20 cellular contexts compared by ENCODE assay signal in genomic region chr6:119171442-119171841, GRCh38.
"Had no signal": no experiment of that assay in that cellular context is flagged by ENCODE, and none has a peak within 500 bp of the region (broad histone marks: within the 10 kb centered on the region; RNA-seq: fewer than 3 reads in every experiment).

No MANE protein-coding gene starts in this region.

- H3K27me3 ChIP-seq: adrenal gland, breast epithelium, esophagus muscularis mucosa, gastroesophageal sphincter, heart left ventricle, left lung, right atrium auricular region, tibial nerve, uterus had no signal

- H3K36me3 Mint-ChIP-seq: activated naive CD4-positive, alpha-beta T cell treated with anti-CD3 and anti-CD28 coated beads, Interleukin-2, amount 50 U/mL, for 72 hours had no signal

- ATAC-seq: activated naive CD4-positive, alpha-beta T cell treated with anti-CD3 and anti-CD28 coated beads, Interleukin-2, amount 50 U/mL, for 72 hours; activated T-cell treated with anti-CD3 and anti-CD28 coated beads, Interleukin-2, amount 50 U/mL, for 72 hours; gastroesophageal sphincter; heart left ventricle; left lung; stimulated activated naive CD8-positive, alpha-beta T cell treated with anti-CD3 and anti-CD28 coated beads, Interleukin-15, Interleukin-2, amounts not matched to agents 100 U/mL and 50 U/mL, for 24 hours had no signal

- H3K9me3 ChIP-seq: adrenal gland, breast epithelium, esophagus muscularis mucosa, gastroesophageal sphincter, heart left ventricle, left lung, prostate gland, right atrium auricular region, tibial nerve, uterus had no signal

- H3K4me3 Mint-ChIP-seq: activated CD4-positive, alpha-beta T cell treated with anti-CD3 and anti-CD28 coated beads, Interleukin-2, amount 10 ng/mL, durations not matched to agents 24 days and 14 days; activated T-cell treated with anti-CD3 and anti-CD28 coated beads, Interleukin-2, amount 50 U/mL, for 72 hours; neural crest cell had no signal

- H3K27ac ChIP-seq: breast epithelium, esophagus muscularis mucosa, gastroesophageal sphincter, heart left ventricle, left lung, prostate gland, right atrium auricular region, tibial nerve, uterus had no signal

- H3K4me3 ChIP-seq: breast epithelium, esophagus muscularis mucosa, gastroesophageal sphincter, heart left ventricle, left lung, prostate gland, right atrium auricular region, tibial nerve, uterus had no signal

- H3K9me3 Mint-ChIP-seq: activated CD4-positive, alpha-beta T cell treated with anti-CD3 and anti-CD28 coated beads, Interleukin-2, amount 10 ng/mL, durations not matched to agents 24 days and 14 days; neural crest cell had no signal

- FAIRE-seq: astrocyte, endothelial cell of umbilical vein had no signal

- DNase-seq: activated CD4-positive, alpha-beta T cell treated with anti-CD3 and anti-CD28 coated beads, Interleukin-2, amount 10 ng/mL, durations not matched to agents 24 days and 14 days; activated CD8-positive, alpha-beta memory T cell treated with anti-CD3 and anti-CD28 coated beads, Interleukin-2, amount 50 U/mL, for 48 hours; activated gamma-delta T cell; activated T-cell treated with anti-CD3 and anti-CD28 coated beads, Interleukin-2, amount 50 U/mL, for 72 hours; adrenal gland; effector memory CD4-positive, alpha-beta T cell; heart left ventricle; left lung; stimulated activated naive CD8-positive, alpha-beta T cell treated with anti-CD3 and anti-CD28 coated beads, Interleukin-15, Interleukin-2, amounts not matched to agents 100 U/mL and 50 U/mL, for 24 hours; uterus had no signal

- H3K4me1 Mint-ChIP-seq: activated CD4-positive, alpha-beta T cell treated with anti-CD3 and anti-CD28 coated beads, Interleukin-2, amount 10 ng/mL, durations not matched to agents 24 days and 14 days had no signal

- H3K27ac Mint-ChIP-seq: activated CD4-positive, alpha-beta T cell treated with anti-CD3 and anti-CD28 coated beads, Interleukin-2, amount 10 ng/mL, durations not matched to agents 24 days and 14 days; activated naive CD4-positive, alpha-beta T cell treated with anti-CD3 and anti-CD28 coated beads, Interleukin-2, amount 50 U/mL, for 72 hours; activated T-cell treated with anti-CD3 and anti-CD28 coated beads, Interleukin-2, amount 50 U/mL, for 72 hours had no signal

- H3K4me1 ChIP-seq: breast epithelium, prostate gland, right atrium auricular region, uterus had no signal

- H3K36me3 ChIP-seq: adrenal gland, breast epithelium, esophagus muscularis mucosa, gastroesophageal sphincter, heart left ventricle, left lung, prostate gland, right atrium auricular region, tibial nerve, uterus had no signal
